Comparison of ENCODE assay signal across 7 cellular contexts in the genomic region with DNA sequence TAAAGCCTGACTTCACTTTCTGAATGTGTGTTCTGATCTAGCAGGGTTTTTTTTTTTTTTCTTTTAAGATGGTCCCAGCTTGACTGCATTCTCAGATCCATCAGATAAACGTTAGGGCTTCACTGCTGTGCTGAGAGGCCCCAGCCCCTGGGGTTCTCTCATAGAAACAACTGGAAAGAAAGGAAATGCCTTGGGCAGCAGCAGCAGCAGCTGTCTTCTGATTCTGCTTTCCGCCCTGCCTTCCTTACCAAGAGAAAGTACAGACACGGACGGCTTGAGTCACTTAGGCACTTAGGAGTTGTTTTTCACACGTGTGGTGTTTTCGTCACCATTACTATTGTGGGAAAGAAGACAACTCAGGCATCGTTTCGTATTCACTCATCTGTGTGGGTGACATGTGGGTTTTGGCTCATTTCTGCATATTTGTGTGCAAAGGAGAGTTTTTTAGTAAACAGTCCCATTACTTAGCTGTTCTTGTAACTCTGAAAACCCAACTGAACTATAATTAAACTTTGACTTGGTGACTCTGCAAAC.
DNase-seq lines count a peak whose midpoint lies in the region; ATAC-seq lines count a peak whose summit lies in the region.

No MANE protein-coding gene starts in this region.

- peaks cover 21 to 27% (median 26%) of the 10 kb centered on the region in 3 donors for H3K4me1 Mint-ChIP-seq in naive B cell

- H3K27ac Mint-ChIP-seq in naive B cell = peak overlapping the region in 5 of 6 donors; percentile 65 to 86 (median 86)

- peaks cover 8% of the 10 kb centered on the region for H3K36me3 ChIP-seq in effector memory CD4-positive, alpha-beta T cell (ENCODE audit: control insufficient read depth, insufficient read depth, low read length)

- H3K4me3 Mint-ChIP-seq in naive B cell = peak overlapping the region in 1 of 8 donors; percentile 69

- no peaks in the 10 kb centered on the region for H3K27me3 ChIP-seq in effector memory CD4-positive, alpha-beta T cell (replicated peaks; ENCODE audit: control insufficient read depth, insufficient read depth, low read length, poor library complexity, severe bottlenecking)

- no peaks in the 10 kb centered on the region for H3K27me3 Mint-ChIP-seq in naive B cell

- no peak overlapping the region for H3K4me3 ChIP-seq in effector memory CD4-positive, alpha-beta T cell (ENCODE audit: insufficient read depth, low read depth, low read length, poor library complexity, severe bottlenecking)

- peaks cover 38% of the 10 kb centered on the region for H3K4me1 ChIP-seq in effector memory CD4-positive, alpha-beta T cell (ENCODE audit: control insufficient read depth, insufficient read depth, low read length, poor library complexity, severe bottlenecking)

- H3K9me3 Mint-ChIP-seq in naive B cell = no peaks in the 10 kb centered on the region

- H3K27ac ChIP-seq in effector memory CD4-positive, alpha-beta T cell (ENCODE audit: insufficient read depth, low read length, poor library complexity, severe bottlenecking) = peak overlapping the region; percentile 64

- H3K9me3 ChIP-seq in effector memory CD4-positive, alpha-beta T cell (ENCODE audit: control insufficient read depth, low read length) = no peaks in the 10 kb centered on the region

- H3K36me3 Mint-ChIP-seq in naive B cell = peaks cover 14 to 34% of the 10 kb centered on the region in 2 donors

- ATAC-seq in GM19324 (IDR thresholded peaks at IDR 0.05; ENCODE audit: low FRiP score, unreplicated experiment) (peak; percentile 82), HG03354 (IDR thresholded peaks at IDR 0.05; ENCODE audit: poor library complexity, severe bottlenecking, unreplicated experiment) (peak; percentile 83), naive B cell (ENCODE audit: low read depth in 2 of 2) (peak; percentile 71 to 78)

- DNase-seq in activated CD4-positive, alpha-beta T cell treated with anti-CD3 and anti-CD28 coated beads, Interleukin-2, amount 50 U/mL, for 4 hours = peak; percentile 55 to 56
- DNase-seq in effector memory CD4-positive, alpha-beta T cell = peak; percentile 41 to 52 (median 41)
- DNase-seq in naive B cell (peak; percentile 26), NCI-H1417 (lab: John Stamatoyannopoulos, UW) (no peak)
- peak; percentile 24 for DNase-seq in stimulated activated CD8-positive, alpha-beta memory T cell treated with anti-CD3 and anti-CD28 coated beads, Interleukin-7, amount 100 ng/mL, for 24 hours (ENCODE audit: low read depth)

Comparison
In these comparisons a context has a peak if more than half of its experiments do, and no peak if none do; other contexts are left out.
1. DNase-seq: peak in activated CD4-positive, alpha-beta T cell treated with anti-CD3 and anti-CD28 coated beads, Interleukin-2, amount 50 U/mL, for 4 hours (2 of 2), effector memory CD4-positive, alpha-beta T cell (3 of 3), naive B cell (single experiment) and stimulated activated CD8-positive, alpha-beta memory T cell treated with anti-CD3 and anti-CD28 coated beads, Interleukin-7, amount 100 ng/mL, for 24 hours (single experiment); none in NCI-H1417 (0 of 3).
2. Peak in every context shown above with its lines, with median percentiles within 50 percentile points of each other: ATAC-seq.